In genomic region chr7:140673770-140674155, GRCh38 we compare ENCODE assay signal across 8 cellular contexts. TPM values are rescaled to one million over a fixed set of nuclear protein-coding genes. Genes with fewer than 3 reads are reported as not detected.
DNase-seq lines count a peak whose midpoint lies in the region; ATAC-seq and TF ChIP-seq lines count a peak whose summit lies in the region.

No MANE protein-coding gene starts in this region.

- no peak overlapping the region for H4K5ac ChIP-seq in mesendoderm (ENCODE audit: low read length)

- H4K8ac ChIP-seq in mesendoderm (ENCODE audit: low read depth, low read length) = no peak overlapping the region

- H3K4me3 ChIP-seq in mesendoderm (ENCODE audit: low read length) = no peak overlapping the region
- H3K4me3 ChIP-seq in vagina = peak overlapping the region; percentile 81 to 97

- H3K4me2 ChIP-seq in mesendoderm (ENCODE audit: low read length) = peak overlapping the region; percentile 74

- WGBS in mesendoderm (ENCODE audit: extremely low coverage, insufficient coverage, low lambda C conversion rate) = no CpG with 5 or more reads among the region's 18 CpGs

- H3K36me3 ChIP-seq in mesendoderm (ENCODE audit: control insufficient read depth, insufficient read depth, low read length) = no peaks in the 10 kb centered on the region
- H3K36me3 ChIP-seq in vagina = no peaks in the 10 kb centered on the region

- no peak overlapping the region for H3K23ac ChIP-seq in mesendoderm (ENCODE audit: low read length)

- peaks cover 8% of the 10 kb centered on the region for H3K27me3 Mint-ChIP-seq in activated naive CD4-positive, alpha-beta T cell treated with anti-CD3 and anti-CD28 coated beads, Interleukin-2, amount 10 ng/mL, durations not matched to agents 7 days and 5 days

- no peak overlapping the region for H2BK5ac ChIP-seq in mesendoderm (ENCODE audit: low read length)

- no peak for TF ChIP-seq CTCF in vagina (IDR thresholded peaks at IDR 0.05)

- H3K4me1 ChIP-seq in mesendoderm (ENCODE audit: control insufficient read depth, low read depth, low read length) (no peaks in the 10 kb centered on the region), vagina (peaks cover 33% of the 10 kb centered on the region)

- H3K79me2 ChIP-seq in mesendoderm (ENCODE audit: control insufficient read depth, insufficient read depth, low read length) = no peaks in the 10 kb centered on the region

- H3K27me3 ChIP-seq in mesendoderm (ENCODE audit: insufficient read depth, low read length, poor library complexity) (no peaks in the 10 kb centered on the region), vagina (no peaks in the 10 kb centered on the region)

- no peak for DNase-seq in activated naive CD4-positive, alpha-beta T cell treated with anti-CD3 and anti-CD28 coated beads, Interleukin-2, amount 10 ng/mL, durations not matched to agents 7 days and 5 days
- no peak for DNase-seq in activated naive CD4-positive, alpha-beta T cell (lab: John Stamatoyannopoulos, UW)
- peak; percentile 63 for DNase-seq in cerebellum (ENCODE audit: low spot score)
- DNase-seq in mesendoderm = no peak
- DNase-seq in vagina (ENCODE audit: extremely low spot score in 2 of 2) = no peak
- DNase-seq in activated CD4-positive, CD25-positive, alpha-beta regulatory T cell (lab: John Stamatoyannopoulos, UW) = no peak

- H3K27ac ChIP-seq in mesendoderm (ENCODE audit: low read depth, low read length) (no peak overlapping the region), vagina (peak overlapping the region; percentile 93)

- TF ChIP-seq POLR2A in vagina (IDR thresholded peaks at IDR 0.05) = no peak

- no peak overlapping the region for H2BK15ac ChIP-seq in mesendoderm (replicated peaks; ENCODE audit: low read depth)

- CTCF ChIA-PET in activated naive CD4-positive, alpha-beta T cell treated with anti-CD3 and anti-CD28 coated beads, Interleukin-2, amount 10 ng/mL, durations not matched to agents 7 days and 5 days (lab: Charles Lee) = interaction anchor here (0.7 to 3.7 kb wide), 6 partner anchors 24 to 339 kb away, joined by 3 to 22 read pairs (median 4); partner anchors contain the start of gene MRPS33

- H3K4ac ChIP-seq in mesendoderm (ENCODE audit: low read depth, low read length) = no peak overlapping the region

- peaks cover 19% of the 10 kb centered on the region for H3K36me3 Mint-ChIP-seq in activated naive CD4-positive, alpha-beta T cell treated with anti-CD3 and anti-CD28 coated beads, Interleukin-2, amount 10 ng/mL, durations not matched to agents 7 days and 5 days

- H3K4me3 Mint-ChIP-seq in activated naive CD4-positive, alpha-beta T cell treated with anti-CD3 and anti-CD28 coated beads, Interleukin-2, amount 10 ng/mL, durations not matched to agents 7 days and 5 days = peak overlapping the region; percentile 83

- no peaks in the 10 kb centered on the region for H3K9me3 Mint-ChIP-seq in activated naive CD4-positive, alpha-beta T cell treated with anti-CD3 and anti-CD28 coated beads, Interleukin-2, amount 10 ng/mL, durations not matched to agents 7 days and 5 days

- ATAC-seq in HG03378 (IDR thresholded peaks at IDR 0.05; ENCODE audit: unreplicated experiment) = no peak
- ATAC-seq in HG03439 (IDR thresholded peaks at IDR 0.05; ENCODE audit: unreplicated experiment) = no peak

- intact Hi-C loops in vagina (cut with DNase I) = no loop called here

- H3K4me1 Mint-ChIP-seq in activated naive CD4-positive, alpha-beta T cell treated with anti-CD3 and anti-CD28 coated beads, Interleukin-2, amount 10 ng/mL, durations not matched to agents 7 days and 5 days = peaks cover 45% of the 10 kb centered on the region

- H3K79me1 ChIP-seq in mesendoderm (ENCODE audit: low read length) = no peaks in the 10 kb centered on the region

- H3K56ac ChIP-seq in mesendoderm (ENCODE audit: low read length) = peak overlapping the region; percentile 77

- no peaks in the 10 kb centered on the region for H3K9me3 ChIP-seq in vagina

- no peak overlapping the region for H2BK120ac ChIP-seq in mesendoderm (ENCODE audit: low read depth, low read length)

- peak overlapping the region; percentile 13 for H3K9ac ChIP-seq in mesendoderm (ENCODE audit: low read length)

- no peak overlapping the region for H2AK5ac ChIP-seq in mesendoderm (ENCODE audit: low read length)

- H3K27ac Mint-ChIP-seq in activated naive CD4-positive, alpha-beta T cell treated with anti-CD3 and anti-CD28 coated beads, Interleukin-2, amount 10 ng/mL, durations not matched to agents 7 days and 5 days = peak overlapping the region; percentile 87

- no peak overlapping the region for H3K18ac ChIP-seq in mesendoderm (ENCODE audit: low read length)

RNA-seq across cellular contexts. Expression of gene ADCK2, which starts 1.0 kb away (rescaled TPM):
- total RNA-seq in cerebellum (15.0 TPM), vagina (21.1 TPM)
- polyA plus RNA-seq in mesendoderm (2013, experiment 1 of 2) = 3.9 TPM
- 3.9 TPM for polyA plus RNA-seq in mesendoderm (2013, experiment 2 of 2)

RNA-seq across cellular contexts. Expression of gene NDUFB2, which starts 22.7 kb away (rescaled TPM):
- total RNA-seq in cerebellum (50.7 TPM), vagina (257 TPM)
- polyA plus RNA-seq in mesendoderm (2013, experiment 1 of 2) = 386 TPM
- polyA plus RNA-seq in mesendoderm (2013, experiment 2 of 2) = 383 TPM

RNA-seq across cellular contexts. Expression of gene DENND2A, which starts 33.1 kb away (rescaled TPM):
- total RNA-seq in cerebellum (31.7 TPM), vagina (17.4 TPM)
- polyA plus RNA-seq in mesendoderm (2013, experiment 1 of 2) = 3.6 TPM
- 4.0 TPM for polyA plus RNA-seq in mesendoderm (2013, experiment 2 of 2)
